ENCODE assay signal across 1 cellular context in genomic region chr13:40706439-40706838, GRCh38.
TF ChIP-seq lines count a peak whose summit lies in the region.

No MANE protein-coding gene starts in this region.

TF ChIP-seq in WTC11, 78 proteins besides CTCF, POLR2A, EP300 and RAD21 (continued from another document):
- TF ChIP-seq AFF4 (CRISPR knock-in tag; IDR thresholded peaks at IDR 0.05; ENCODE audit: borderline replicate concordance) (no peak), RORB (CRISPR knock-in tag; IDR thresholded peaks at IDR 0.05) (no peak), ZNF396 (CRISPR knock-in tag; IDR thresholded peaks at IDR 0.05; ENCODE audit: borderline replicate concordance) (no peak), ZNF512 (CRISPR knock-in tag; IDR thresholded peaks at IDR 0.05; ENCODE audit: borderline replicate concordance) (no peak), HMGXB4 (CRISPR knock-in tag; IDR thresholded peaks at IDR 0.05) (no peak), NFATC4 (CRISPR knock-in tag; IDR thresholded peaks at IDR 0.05) (no peak), SMAD3 (CRISPR knock-in tag; IDR thresholded peaks at IDR 0.05; ENCODE audit: borderline replicate concordance) (no peak), PRDM15 (CRISPR knock-in tag; IDR thresholded peaks at IDR 0.05) (no peak), E2F4 (CRISPR knock-in tag; IDR thresholded peaks at IDR 0.05; ENCODE audit: borderline replicate concordance, low read depth) (no peak)
TF ChIP-seq in WTC11: peak in this region for 0.
